21 cellular contexts compared by ENCODE assay signal in genomic region chr6:36571122-36572043, GRCh38.
"Had no signal": no experiment of that assay in that cellular context is flagged by ENCODE, and none has a peak within 500 bp of the region (broad histone marks: within the 10 kb centered on the region; RNA-seq: fewer than 3 reads in every experiment).

No MANE protein-coding gene starts in this region.

- ATAC-seq: effector memory CD8-positive, alpha-beta T cell; left lobe of liver; natural killer cell; psoas muscle; right cardiac atrium; stimulated activated naive CD8-positive, alpha-beta T cell treated with anti-CD3 and anti-CD28 coated beads, Interleukin-15, amount 100 ng/mL, for 72 hours; upper lobe of right lung had no signal

- H3K27me3 ChIP-seq: esophagus squamous epithelium, ovary, spleen, suprapubic skin, transverse colon, upper lobe of right lung, uterus had no signal

- H3K4me3 ChIP-seq: esophagus squamous epithelium, lung, ovary, psoas muscle, skin epidermis, spleen, suprapubic skin, transverse colon, upper lobe of right lung, uterus had no signal

- H3K4me1 Mint-ChIP-seq: natural killer cell; stimulated activated naive CD8-positive, alpha-beta T cell treated with anti-CD3 and anti-CD28 coated beads, Interleukin-15, amount 100 ng/mL, for 72 hours had no signal

- DNase-seq: cortex of kidney; effector memory CD8-positive, alpha-beta T cell; erythroblast; esophagus squamous epithelium; natural killer cell; occipital lobe; ovary; posterior cingulate gyrus; psoas muscle; right cardiac atrium; spleen; stimulated activated naive CD4-positive, alpha-beta T cell; stimulated activated naive CD8-positive, alpha-beta T cell treated with anti-CD3 and anti-CD28 coated beads, Interleukin-15, amount 100 ng/mL, for 72 hours; transverse colon; upper lobe of right lung; uterus had no signal

- H3K9me3 ChIP-seq: esophagus squamous epithelium, ovary, psoas muscle, suprapubic skin, transverse colon, upper lobe of right lung, uterus had no signal

- H3K4me1 ChIP-seq: esophagus squamous epithelium, psoas muscle, suprapubic skin, transverse colon, upper lobe of right lung, uterus had no signal

- H3K27ac ChIP-seq: esophagus squamous epithelium, ovary, psoas muscle, skin epidermis, suprapubic skin, transverse colon, upper lobe of right lung, uterus had no signal

- H3K27ac Mint-ChIP-seq: effector memory CD8-positive, alpha-beta T cell; memory B cell; natural killer cell; stimulated activated naive CD8-positive, alpha-beta T cell treated with anti-CD3 and anti-CD28 coated beads, Interleukin-15, amount 100 ng/mL, for 72 hours had no signal

- H3K4me3 Mint-ChIP-seq: effector memory CD8-positive, alpha-beta T cell; memory B cell; natural killer cell; stimulated activated naive CD8-positive, alpha-beta T cell treated with anti-CD3 and anti-CD28 coated beads, Interleukin-15, amount 100 ng/mL, for 72 hours had no signal

- H3K27me3 Mint-ChIP-seq: effector memory CD8-positive, alpha-beta T cell; memory B cell; stimulated activated naive CD8-positive, alpha-beta T cell treated with anti-CD3 and anti-CD28 coated beads, Interleukin-15, amount 100 ng/mL, for 72 hours had no signal

- H3K36me3 ChIP-seq: esophagus squamous epithelium, ovary, spleen, suprapubic skin, transverse colon, upper lobe of right lung, uterus had no signal

- H3K36me3 Mint-ChIP-seq: memory B cell, natural killer cell had no signal

- H3K9me3 Mint-ChIP-seq: effector memory CD8-positive, alpha-beta T cell; memory B cell; natural killer cell; stimulated activated naive CD8-positive, alpha-beta T cell treated with anti-CD3 and anti-CD28 coated beads, Interleukin-15, amount 100 ng/mL, for 72 hours had no signal
